ENCODE assay signal across 21 cellular contexts in the genomic region with DNA sequence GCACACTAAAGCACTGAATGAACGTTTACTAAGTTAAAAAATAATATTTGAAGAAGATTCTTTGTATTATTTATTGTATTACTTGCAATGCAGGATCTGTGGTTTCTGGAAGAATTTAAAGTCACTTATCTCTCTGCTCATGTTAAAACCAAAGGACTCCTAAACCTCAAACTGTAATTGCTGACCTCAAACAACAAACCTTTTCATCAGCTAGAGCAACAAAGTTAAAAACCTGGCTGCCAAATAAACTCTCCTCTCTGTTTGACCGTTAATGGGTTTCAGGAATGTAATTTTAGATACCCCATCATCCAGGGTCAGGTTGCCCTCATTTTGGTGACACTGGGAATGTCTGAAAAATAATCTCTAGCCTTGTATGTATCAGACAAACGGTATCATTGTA.
DNase-seq lines count a peak whose midpoint lies in the region; ATAC-seq and TF ChIP-seq lines count a peak whose summit lies in the region.
"Had no signal": no experiment of that assay in that cellular context is flagged by ENCODE, and none has a peak within 500 bp of the region (broad histone marks: within the 10 kb centered on the region; RNA-seq: fewer than 3 reads in every experiment).

No MANE protein-coding gene starts in this region.

- no peaks in the 10 kb centered on the region for H3K9me3 ChIP-seq in SK-N-SH
- H3K9me3 ChIP-seq in iPS-15b (ENCODE audit: control insufficient read depth, insufficient read depth, low read length), result no peaks in the 10 kb centered on the region
- H3K9me3 ChIP-seq: upper lobe of right lung had no signal

- CTCF ChIA-PET in SK-N-SH (lab: Yijun Ruan, JAX), result interaction anchor here (0.9 to 1.8 kb wide), 2 partner anchors 14 to 23 kb away, joined by 4 to 5 read pairs; no protein-coding TSS in a partner anchor

- TF ChIP-seq CTCF in SK-N-SH (IDR thresholded peaks at IDR 0.05) (no peak), type B pancreatic cell (conservative IDR thresholded peaks at IDR 0.05) (no peak)

- H3K9ac ChIP-seq in SK-N-SH (peak overlapping the region; percentile 27; the same call in 1 of the 2 replicates), iPS-15b (ENCODE audit: low read depth, low read length) (peak overlapping the region; percentile 16)

- no peak for ATAC-seq in HG03439 (IDR thresholded peaks at IDR 0.05; ENCODE audit: unreplicated experiment)
- ATAC-seq: natural killer cell, upper lobe of right lung had no signal

- no peaks in the 10 kb centered on the region for H3K36me3 Mint-ChIP-seq in type B pancreatic cell
- H3K36me3 Mint-ChIP-seq: activated CD4-positive, alpha-beta memory T cell treated with anti-CD3 and anti-CD28 coated beads for 36 hours; activated naive CD4-positive, alpha-beta T cell treated with anti-CD3 and anti-CD28 coated beads, Interleukin-2, amount 50 U/mL, for 24 hours; natural killer cell had no signal

- DNase-seq in DMS79 treated with DMSO at 0.1 percent for 48 hours (lab: John Stamatoyannopoulos, UW) (peak; percentile 81), DMS79 (lab: John Stamatoyannopoulos, UW) (no peak), SK-N-SH (no peak), type B pancreatic cell (ENCODE audit: extremely low spot score, unreplicated experiment) (no peak), NCI-H1092 treated with DMSO at 0.1 percent for 48 hours (lab: John Stamatoyannopoulos, UW) (no peak), NCI-H1930 (lab: John Stamatoyannopoulos, UW) (no peak)
- DNase-seq: activated CD4-positive, alpha-beta memory T cell treated with anti-CD3 and anti-CD28 coated beads for 36 hours; activated T-cell treated with anti-CD3 and anti-CD28 coated beads, Interleukin-2, amount 50 U/mL, for 24 hours; MM.1S; natural killer cell; NCI-H187; stimulated activated naive CD4-positive, alpha-beta T cell; upper lobe of right lung had no signal

- H3K4me1 Mint-ChIP-seq in type B pancreatic cell (ENCODE audit: unreplicated experiment), result peaks cover 20% of the 10 kb centered on the region
- H3K4me1 Mint-ChIP-seq: activated naive CD4-positive, alpha-beta T cell treated with anti-CD3 and anti-CD28 coated beads, Interleukin-2, amount 50 U/mL, for 24 hours; natural killer cell had no signal

- no peaks in the 10 kb centered on the region for H4K20me1 ChIP-seq in SK-N-SH (ENCODE audit: insufficient read depth)

- POLR2A ChIA-PET in SK-N-SH (lab: Yijun Ruan, JAX), result no interaction called here

- no peak for TF ChIP-seq RAD21 in SK-N-SH (IDR thresholded peaks at IDR 0.05; ENCODE audit: low read length)

- peaks cover 0 to 9% of the 10 kb centered on the region in 2 experiments; a peak in 3 of 4 replicates for H3K4me1 ChIP-seq in SK-N-SH (ENCODE audit: control insufficient read depth in 1 of 2, insufficient read depth in 2 of 2, low read depth in 1 of 2, low read length in 1 of 2)
- peaks cover 5% of the 10 kb centered on the region for H3K4me1 ChIP-seq in iPS-15b (ENCODE audit: control insufficient read depth, insufficient read depth, low read length)
- H3K4me1 ChIP-seq: upper lobe of right lung had no signal

- H3K36me3 ChIP-seq in SK-N-SH (replicated peaks in 1 of 2; ENCODE audit: control insufficient read depth in 1 of 2, insufficient read depth in 2 of 2, low read length in 1 of 2) (no peaks in the 10 kb centered on the region), iPS-15b (ENCODE audit: control insufficient read depth, insufficient read depth, low read length) (no peaks in the 10 kb centered on the region)
- H3K36me3 ChIP-seq: upper lobe of right lung had no signal

- no peaks in the 10 kb centered on the region for H3K9me3 Mint-ChIP-seq in type B pancreatic cell
- H3K9me3 Mint-ChIP-seq: activated naive CD4-positive, alpha-beta T cell treated with anti-CD3 and anti-CD28 coated beads, Interleukin-2, amount 50 U/mL, for 24 hours; activated T-cell treated with anti-CD3 and anti-CD28 coated beads, Interleukin-2, amount 50 U/mL, for 24 hours; dendritic cell treated with granulocyte-macrophage colony-stimulating factor and Interleukin-4, amounts not matched to agents 40 ng/mL and 50 ng/mL, for 4 days; natural killer cell had no signal

- H3K9me2 ChIP-seq in SK-N-SH, result no peaks in the 10 kb centered on the region

- no peak for TF ChIP-seq EP300 in SK-N-SH (IDR thresholded peaks at IDR 0.05; ENCODE audit: borderline replicate concordance in 1 of 2, low read depth in 1 of 2, low read length in 1 of 2)

- WGBS in SK-N-SH (ENCODE audit: low lambda C conversion rate), result 24% methylated on average over 3 of the region's 3 CpGs

- H3F3A ChIP-seq in SK-N-SH (replicated peaks; ENCODE audit: insufficient read depth), result peaks cover 23% of the 10 kb centered on the region

- no peaks in the 10 kb centered on the region for H3K79me2 ChIP-seq in SK-N-SH (ENCODE audit: insufficient read depth)

- H3K4me2 ChIP-seq in SK-N-SH, result peak overlapping the region; percentile 62; the same call in 1 of the 2 replicates

- peak overlapping the region; percentile 80 for H3K27ac Mint-ChIP-seq in type B pancreatic cell
- H3K27ac Mint-ChIP-seq: activated CD4-positive, alpha-beta memory T cell treated with anti-CD3 and anti-CD28 coated beads for 36 hours; activated naive CD4-positive, alpha-beta T cell treated with anti-CD3 and anti-CD28 coated beads, Interleukin-2, amount 50 U/mL, for 24 hours; activated T-cell treated with anti-CD3 and anti-CD28 coated beads, Interleukin-2, amount 50 U/mL, for 24 hours; dendritic cell treated with granulocyte-macrophage colony-stimulating factor and Interleukin-4, amounts not matched to agents 40 ng/mL and 50 ng/mL, for 4 days; natural killer cell had no signal

- no peaks in the 10 kb centered on the region for H3K27me3 Mint-ChIP-seq in type B pancreatic cell
- H3K27me3 Mint-ChIP-seq: activated naive CD4-positive, alpha-beta T cell treated with anti-CD3 and anti-CD28 coated beads, Interleukin-2, amount 50 U/mL, for 24 hours; activated T-cell treated with anti-CD3 and anti-CD28 coated beads, Interleukin-2, amount 50 U/mL, for 24 hours; brain; dendritic cell treated with granulocyte-macrophage colony-stimulating factor and Interleukin-4, amounts not matched to agents 40 ng/mL and 50 ng/mL, for 4 days had no signal

- peak overlapping the region; percentile 72 for H2AFZ ChIP-seq in SK-N-SH (ENCODE audit: low read depth)

- H3K4me3 Mint-ChIP-seq in type B pancreatic cell, result no peak overlapping the region
- H3K4me3 Mint-ChIP-seq: activated CD4-positive, alpha-beta memory T cell treated with anti-CD3 and anti-CD28 coated beads for 36 hours; activated naive CD4-positive, alpha-beta T cell treated with anti-CD3 and anti-CD28 coated beads, Interleukin-2, amount 50 U/mL, for 24 hours; activated T-cell treated with anti-CD3 and anti-CD28 coated beads, Interleukin-2, amount 50 U/mL, for 24 hours; brain; CD14-positive monocyte; dendritic cell treated with granulocyte-macrophage colony-stimulating factor and Interleukin-4, amounts not matched to agents 40 ng/mL and 50 ng/mL, for 4 days; natural killer cell had no signal

- no peak overlapping the region; a peak in 1 of 4 replicates for H3K4me3 ChIP-seq in SK-N-SH (ENCODE audit: low read depth in 2 of 2, low read length in 1 of 2)
- H3K4me3 ChIP-seq in iPS-15b (ENCODE audit: low read depth, low read length), result no peak overlapping the region
- H3K4me3 ChIP-seq: lung, upper lobe of right lung had no signal

- H3K27ac ChIP-seq in SK-N-SH (ENCODE audit: low read depth in 2 of 2, low read length in 1 of 2), result peak overlapping the region; percentile 82 to 84
- H3K27ac ChIP-seq: 22Rv1, upper lobe of right lung had no signal

- H3K27me3 ChIP-seq in SK-N-SH (ENCODE audit: insufficient read depth) (no peaks in the 10 kb centered on the region), iPS-15b (ENCODE audit: control insufficient read depth, insufficient read depth, low read length) (no peaks in the 10 kb centered on the region)
- H3K27me3 ChIP-seq: upper lobe of right lung had no signal

TF ChIP-seq in SK-N-SH, 30 proteins besides CTCF, POLR2A, EP300 and RAD21:
- TF ChIP-seq EZH2phosphoT487 (IDR thresholded peaks at IDR 0.05; ENCODE audit: borderline replicate concordance, low read depth) (no peak), GATA2 (CRISPR knock-in tag; IDR thresholded peaks at IDR 0.05) (no peak), JUND (IDR thresholded peaks at IDR 0.05) (no peak), NRF1 (IDR thresholded peaks at IDR 0.05; ENCODE audit: low read depth, low read length) (no peak), MXI1 (IDR thresholded peaks at IDR 0.05; ENCODE audit: low read depth, low read length) (no peak)
